1 cellular context compared by ENCODE assay signal in genomic region chr14:73949752-73950734, GRCh38.
A peak's percentile ranks its signal among the peaks of the same experiment; 100 is the strongest.
TF ChIP-seq lines count a peak whose summit lies in the region.

COQ6 (plus strand) TSS chr14:73950302; CDS start chr14:73950333, 31 bp downstream.
FAM161B (minus strand) TSS chr14:73950094; CDS start chr14:73950026, 68 bp downstream.

TF ChIP-seq in K562, 482 proteins besides CTCF, POLR2A, EP300 and RAD21 (continued from another document):
- TF ChIP-seq CEBPZ (IDR thresholded peaks at IDR 0.05; ENCODE audit: borderline replicate concordance, low read depth, low read length) (no peak), E2F8 (IDR thresholded peaks at IDR 0.05; ENCODE audit: low read depth, partially characterized antibody) (no peak), E2F4 (CRISPR knock-in tag; IDR thresholded peaks at IDR 0.05; ENCODE audit: low read depth) (peak; percentile 43; the same call in 1 of the 2 replicates), POLR2G (IDR thresholded peaks at IDR 0.05; ENCODE audit: low read depth, low read length) (peak; percentile 99), ILF3 (IDR thresholded peaks at IDR 0.05; ENCODE audit: borderline replicate concordance) (no peak), CHD2 (IDR thresholded peaks at IDR 0.05; ENCODE audit: low read depth, low read length) (peak; percentile 80), MIER1 (IDR thresholded peaks at IDR 0.05; ENCODE audit: low read depth) (no peak), MEIS2 (IDR thresholded peaks at IDR 0.05; ENCODE audit: partially characterized antibody) (peak; percentile 48), ETS1 (conservative IDR thresholded peaks at IDR 0.05; ENCODE audit: control insufficient read depth, low read depth, low read length) (peak; percentile 75; the same call in 1 of the 2 replicates), BRF2 (IDR thresholded peaks at IDR 0.05; ENCODE audit: borderline replicate concordance, insufficient read depth, insufficient read length) (no peak), UBTF (IDR thresholded peaks at IDR 0.05; ENCODE audit: borderline replicate concordance in 1 of 2, low read depth in 2 of 2, low read length in 2 of 2) (peak in 1 of 2 experiments; percentile 49; a peak in 1 of 4 replicates), ZNF444 (CRISPR knock-in tag; IDR thresholded peaks at IDR 0.05) (no peak), ZNF224 (CRISPR knock-in tag; IDR thresholded peaks at IDR 0.05) (no peak), ZNF561 (CRISPR knock-in tag; conservative IDR thresholded peaks at IDR 0.05) (no peak), ZBTB40 (IDR thresholded peaks at IDR 0.05) (peak; percentile 86), ZBTB40 (CRISPR knock-in tag; IDR thresholded peaks at IDR 0.05) (no peak), THAP7 (CRISPR knock-in tag; IDR thresholded peaks at IDR 0.05) (no peak), NCOA1 (IDR thresholded peaks at IDR 0.05; ENCODE audit: low read depth) (no peak), EGR1 (conservative IDR thresholded peaks at IDR 0.05) (peak; percentile 41; the same call in 1 of the 2 replicates), ZNF644 (tag; IDR thresholded peaks at IDR 0.05; ENCODE audit: low read depth) (no peak), LCOR (CRISPR knock-in tag; IDR thresholded peaks at IDR 0.05) (0 out of 2 replicates have a peak, but pooled peaks have one; percentile 26), ZNF766 (CRISPR knock-in tag; conservative IDR thresholded peaks at IDR 0.05) (0 out of 2 replicates have a peak, but pooled peaks have one; percentile 18), C11orf30 (IDR thresholded peaks at IDR 0.05; ENCODE audit: low read depth) (peak; percentile 86), BRD9 (IDR thresholded peaks at IDR 0.05; ENCODE audit: low read depth, partially characterized antibody) (no peak), HCFC1 (IDR thresholded peaks at IDR 0.05; ENCODE audit: low read depth, low read length) (no peak; the same call in 1 of the 2 replicates), NRF1 (conservative IDR thresholded peaks at IDR 0.05 in 1 of 2, IDR thresholded peaks at IDR 0.05 in 1 of 2) (peak; percentile 90 to 92)
